1 cellular context compared by ENCODE assay signal in genomic region chr3:162141232-162141631, GRCh38.
TF ChIP-seq lines count a peak whose summit lies in the region.

No MANE protein-coding gene starts in this region.

TF ChIP-seq in A549, 52 proteins besides CTCF, POLR2A, EP300 and RAD21 (continued from another document):
- TF ChIP-seq NPAS2 (CRISPR knock-in tag; IDR thresholded peaks at IDR 0.05; ENCODE audit: borderline replicate concordance): no peak
- no peak for TF ChIP-seq CBX2 (IDR thresholded peaks at IDR 0.05; ENCODE audit: borderline replicate concordance, low read depth)
